23 cellular contexts compared by ENCODE assay signal in the genomic region with DNA sequence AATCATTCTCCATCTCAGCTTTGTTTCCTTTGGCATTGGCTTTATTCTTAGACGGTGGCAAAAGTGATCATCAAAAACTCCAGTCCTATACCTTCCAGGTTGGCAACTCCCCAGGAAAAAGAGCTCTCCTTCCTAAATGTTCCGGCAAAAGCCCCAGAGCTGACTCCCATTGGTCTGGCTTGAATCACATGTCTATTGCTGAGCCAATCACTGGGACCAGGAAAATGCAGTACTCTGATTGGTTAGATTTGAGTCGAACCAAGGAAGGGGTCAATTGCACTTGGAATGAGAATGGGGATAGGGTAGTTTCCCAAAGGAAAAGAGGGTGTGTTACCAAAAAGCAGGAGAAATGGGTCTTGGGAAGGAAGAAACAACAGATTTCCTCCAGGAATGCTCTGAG. TPM values are rescaled to one million over a fixed set of nuclear protein-coding genes. Genes with fewer than 3 reads are reported as not detected.
DNase-seq lines count a peak whose midpoint lies in the region; ATAC-seq and TF ChIP-seq lines count a peak whose summit lies in the region.
"Had no signal": no experiment of that assay in that cellular context is flagged by ENCODE, and none has a peak within 500 bp of the region (broad histone marks: within the 10 kb centered on the region; RNA-seq: fewer than 3 reads in every experiment).

No MANE protein-coding gene starts in this region.

- TF ChIP-seq POLR2A in stomach (IDR thresholded peaks at IDR 0.05) = no peak

- peak overlapping the region; percentile 8 for H3K4me3 ChIP-seq in iPS-15b (ENCODE audit: low read depth, low read length)
- H3K4me3 ChIP-seq in subcutaneous abdominal adipose tissue (ENCODE audit: low read depth in 1 of 5, low read length in 5 of 5) = no peak overlapping the region
- H3K4me3 ChIP-seq in ascending aorta = no peak overlapping the region
- no peak overlapping the region for H3K4me3 ChIP-seq in stomach
- H3K4me3 ChIP-seq: MG63, Peyer's patch had no signal

- intact Hi-C loops in ascending aorta (cut with DNase I) (no loop called here), stomach (cut with DNase I; ENCODE audit: low total_unique reads) (no loop called here)

- H3K27ac ChIP-seq in VCaP = peak overlapping the region; percentile 71; the same call in 1 of the 2 replicates
- H3K27ac ChIP-seq in subcutaneous abdominal adipose tissue (ENCODE audit: low read depth, low read length) = peak overlapping the region; percentile 63
- H3K27ac ChIP-seq in ascending aorta = no peak overlapping the region
- peak overlapping the region in 2 of 5 donors; percentile 22 to 48 for H3K27ac ChIP-seq in stomach
- H3K27ac ChIP-seq: HL-60, Peyer's patch had no signal

- H3K9ac ChIP-seq in iPS-15b (ENCODE audit: low read depth, low read length) (no peak overlapping the region), subcutaneous abdominal adipose tissue (ENCODE audit: low read length in 5 of 5) (peak overlapping the region in 1 of 5 donors; percentile 18)

- no peaks in the 10 kb centered on the region for H3K9me3 ChIP-seq in iPS-15b (ENCODE audit: control insufficient read depth, insufficient read depth, low read length)
- no peaks in the 10 kb centered on the region for H3K9me3 ChIP-seq in subcutaneous abdominal adipose tissue (ENCODE audit: control insufficient read depth in 5 of 5, low read length in 5 of 5)
- H3K9me3 ChIP-seq in ascending aorta = no peaks in the 10 kb centered on the region
- no peaks in the 10 kb centered on the region for H3K9me3 ChIP-seq in stomach
- H3K9me3 ChIP-seq: MG63, Peyer's patch had no signal

- WGBS in stomach, 5 donors = 65 to 81% (median 74%) methylated on average over 3 of the region's 3 CpGs

- TF ChIP-seq EP300 in stomach (IDR thresholded peaks at IDR 0.05) = no peak

- TF ChIP-seq CTCF in VCaP (conservative IDR thresholded peaks at IDR 0.05) (no peak), ascending aorta (IDR thresholded peaks at IDR 0.05) (no peak), stomach (IDR thresholded peaks at IDR 0.05) (no peak)

- H3K36me3 ChIP-seq in iPS-15b (ENCODE audit: control insufficient read depth, insufficient read depth, low read length) (no peaks in the 10 kb centered on the region), subcutaneous abdominal adipose tissue (ENCODE audit: control insufficient read depth in 5 of 5, insufficient read depth in 5 of 5, low read length in 5 of 5) (no peaks in the 10 kb centered on the region), ascending aorta (no peaks in the 10 kb centered on the region), stomach (no peaks in the 10 kb centered on the region)
- H3K36me3 ChIP-seq: MG63, Peyer's patch had no signal

- no peak for ATAC-seq in HG03457 (IDR thresholded peaks at IDR 0.05; ENCODE audit: unreplicated experiment)
- ATAC-seq: Right ventricle myocardium inferior had no signal

- peak; percentile 23 for DNase-seq in HT1080 (ENCODE audit: low read depth)
- DNase-seq in NCI-H1105 treated with DMSO at 0.1 percent for 48 hours (lab: John Stamatoyannopoulos, UW) = no peak
- DNase-seq in ascending aorta (ENCODE audit: low spot score in 2 of 2) = no peak
- no peak for DNase-seq in stomach
- DNase-seq: C1 segment of cervical spinal cord; CD8-positive, alpha-beta memory T cell; DMS53; EL; GOT3; IMR-90; Kasumi-1; MG63; NCI-H1048; NCI-H2081 treated with DMSO at 0.1 percent for 48 hours; NCI-H446 treated with DMSO at 0.1 percent for 48 hours; NCI-H69; Peyer's patch had no signal

- H3K27me3 ChIP-seq in iPS-15b (ENCODE audit: control insufficient read depth, insufficient read depth, low read length) (peaks cover 7% of the 10 kb centered on the region), subcutaneous abdominal adipose tissue (ENCODE audit: control insufficient read depth in 5 of 5, insufficient read depth in 4 of 5, low read length in 5 of 5) (peaks cover 0 to 8% (median 0%) of the 10 kb centered on the region in 5 donors), ascending aorta (no peaks in the 10 kb centered on the region), stomach (no peaks in the 10 kb centered on the region)
- H3K27me3 ChIP-seq: MG63, Peyer's patch had no signal

- H3K4me1 ChIP-seq in iPS-15b (ENCODE audit: control insufficient read depth, insufficient read depth, low read length) (peaks cover 36% of the 10 kb centered on the region), subcutaneous abdominal adipose tissue (ENCODE audit: control insufficient read depth in 5 of 5, insufficient read depth in 5 of 5, low read length in 5 of 5) (peaks cover 0 to 60% (median 40%) of the 10 kb centered on the region in 5 donors), ascending aorta (no peaks in the 10 kb centered on the region), stomach (peaks cover 27 to 57% (median 42%) of the 10 kb centered on the region in 4 donors)

RNA-seq across cellular contexts. Expression of gene LEP, which starts 22.3 kb away (rescaled TPM):
- not detected in 2 replicates for total RNA-seq in HT1080 (2014; rRNA removed; shearing (Covaris generic))
- polyA plus RNA-seq in HT1080 (2015; cell fraction: cytosol; rRNA removed) = not detected in 2 replicates
- not detected in 2 replicates for polyA plus RNA-seq in HT1080 (2015; cell fraction: nucleus; rRNA removed)
- total RNA-seq in ascending aorta (not detected), stomach (not detected)
- polyA plus RNA-seq in stomach = under 1 TPM in 2 of 3 donors, not detected in 1; 0.05 to 0.12 TPM
- total RNA-seq: CD8-positive, alpha-beta memory T cell; IMR-90 had no signal
- polyA plus RNA-seq: CD8-positive, alpha-beta memory T cell; IMR-90 had no signal

Comparison
In these comparisons a context has a peak if more than half of its experiments do, and no peak if none do; other contexts are left out.
1. H3K27ac ChIP-seq: peak in VCaP (single experiment) and subcutaneous abdominal adipose tissue (single experiment); none in ascending aorta (0 of 2).